In genomic region chr1:212860713-212861581, GRCh38 we compare ENCODE assay signal across 14 cellular contexts. TPM values are rescaled to one million over a fixed set of nuclear protein-coding genes. Genes with fewer than 3 reads are reported as not detected.
A peak's percentile ranks its signal among the peaks of the same experiment; 100 is the strongest.
DNase-seq lines count a peak whose midpoint lies in the region; ATAC-seq, FAIRE-seq and TF ChIP-seq lines count a peak whose summit lies in the region.
"Had no signal": no experiment of that assay in that cellular context is flagged by ENCODE, and none has a peak within 500 bp of the region (broad histone marks: within the 10 kb centered on the region; RNA-seq: fewer than 3 reads in every experiment).

No MANE protein-coding gene starts in this region.

- H3K79me2 ChIP-seq in HepG2 (ENCODE audit: insufficient read depth, low read length) (peaks cover 67% of the 10 kb centered on the region), OCI-LY1 (ENCODE audit: insufficient read depth, low read length) (peaks cover 43% of the 10 kb centered on the region), fibroblast of lung (ENCODE audit: control insufficient read depth, insufficient read depth, low read length) (peaks cover 23% of the 10 kb centered on the region)

- DNase-seq in HepG2 (ENCODE audit: low spot score) (no peak), right lobe of liver (no peak), fibroblast of lung (ENCODE audit: low read depth in 2 of 2) (peak; percentile 6 to 27), posterior cingulate gyrus (no peak), mesothelial cell of epicardium (ENCODE audit: low spot score in 2 of 2, unreplicated experiment in 2 of 2) (no peak), islet precursor cell (no peak)
- DNase-seq: activated CD4-positive, alpha-beta T cell treated with anti-CD3 and anti-CD28 coated beads, Interleukin-2, amount 10 ng/mL, durations not matched to agents 24 days and 14 days; C1 segment of cervical spinal cord; stimulated activated CD8-positive, alpha-beta memory T cell treated with anti-CD3 and anti-CD28 coated beads, Interleukin-4, amount 100 ng/mL, for 48 hours had no signal

- H3K27ac ChIP-seq in HepG2 (ENCODE audit: extremely low read length, insufficient read depth, low read length) = peak overlapping the region; percentile 26
- H3K27ac ChIP-seq in right lobe of liver = no peak overlapping the region
- H3K27ac ChIP-seq in OCI-LY1 (ENCODE audit: low read depth, low read length, poor library complexity, severe bottlenecking) = no peak overlapping the region
- no peak overlapping the region for H3K27ac ChIP-seq in fibroblast of lung (ENCODE audit: insufficient read depth, low read length)

- peaks cover 57% of the 10 kb centered on the region for H3K4me1 ChIP-seq in HepG2 (ENCODE audit: insufficient read depth, low read length)
- H3K4me1 ChIP-seq in right lobe of liver = peaks cover 0 to 7% (median 0%) of the 10 kb centered on the region in 4 donors
- H3K4me1 ChIP-seq in OCI-LY1 (ENCODE audit: insufficient read depth, low read length, severe bottlenecking) = peaks cover 53% of the 10 kb centered on the region
- H3K4me1 ChIP-seq in fibroblast of lung (ENCODE audit: control insufficient read depth, extremely low read depth, insufficient read depth, low read length) = peaks cover 9% of the 10 kb centered on the region

- BruUV-seq in HepG2 (replicated peaks; lab: Mats Ljungman, UMichigan) = no TSS peak

- H3K9me3 ChIP-seq in HepG2 (ENCODE audit: low read length) (no peaks in the 10 kb centered on the region), right lobe of liver (no peaks in the 10 kb centered on the region), OCI-LY1 (ENCODE audit: low read length) (no peaks in the 10 kb centered on the region), fibroblast of lung (ENCODE audit: control insufficient read depth, insufficient read depth, low read depth, low read length) (no peaks in the 10 kb centered on the region)

- FAIRE-seq in HepG2 (lab: Jason Lieb, UNC) = no peak

- WGBS in HepG2 (ENCODE audit: low lambda C conversion rate) = 67% methylated on average over 5 of the region's 5 CpGs
- WGBS in right lobe of liver (ENCODE audit: insufficient coverage, low coverage, low lambda C conversion rate, missing lambda C conversion rate) = 72% methylated on average over 5 of the region's 5 CpGs

- peak overlapping the region; percentile 75 for H3K4me2 ChIP-seq in HepG2 (ENCODE audit: low read depth, low read length)
- H3K4me2 ChIP-seq in OCI-LY1 (ENCODE audit: low read length) = peak overlapping the region; percentile 90
- H3K4me2 ChIP-seq in fibroblast of lung (ENCODE audit: extremely low read depth, insufficient read depth, low read length) = peak overlapping the region; percentile 56

- ATAC-seq in HepG2 (no peak), right lobe of liver (no peak), GM18502 (IDR thresholded peaks at IDR 0.05; ENCODE audit: poor library complexity, unreplicated experiment) (no peak)

- TF ChIP-seq POLR2A in HepG2 (IDR thresholded peaks at IDR 0.05; ENCODE audit: insufficient read depth in 1 of 2, low read depth in 2 of 2, low read length in 2 of 2) (no peak), right lobe of liver (IDR thresholded peaks at IDR 0.05) (no peak)

- POLR2A ChIA-PET in HepG2 (lab: Yijun Ruan, JAX) = interaction anchor here (7.2 kb wide), 1 partner anchor 69 kb away, joined by 80 read pairs; the partner anchor contains the start of genes NSL1 and TATDN3

- no peaks in the 10 kb centered on the region for H3F3A ChIP-seq in OCI-LY1 (ENCODE audit: insufficient read depth, low read length)

- H3K27me3 ChIP-seq in HepG2 (ENCODE audit: control insufficient read depth in 1 of 2, insufficient read depth in 2 of 2, low read length in 2 of 2) (no peaks in the 10 kb centered on the region; a peak in 1 of 5 replicates), right lobe of liver (no peaks in the 10 kb centered on the region), OCI-LY1 (ENCODE audit: insufficient read depth, low read length) (no peaks in the 10 kb centered on the region), fibroblast of lung (ENCODE audit: control insufficient read depth, insufficient read depth, low read length) (no peaks in the 10 kb centered on the region)

- CTCF ChIA-PET in HepG2 (lab: Yijun Ruan, JAX; ENCODE audit: low intra/inter-chr PET ratio, low total read pairs) = no interaction called here

- H3K4me3 Mint-ChIP-seq in mesothelial cell of epicardium = no peak overlapping the region
- H3K4me3 Mint-ChIP-seq: activated CD4-positive, alpha-beta T cell treated with anti-CD3 and anti-CD28 coated beads, Interleukin-2, amount 10 ng/mL, durations not matched to agents 24 days and 14 days; activated naive CD8-positive, alpha-beta T cell had no signal

- no peak for TF ChIP-seq CTCF in HepG2 (CRISPR knock-in tag; IDR thresholded peaks at IDR 0.05)
- no peak for TF ChIP-seq CTCF in right lobe of liver (IDR thresholded peaks at IDR 0.05)
- no peak for TF ChIP-seq CTCF in OCI-LY1 (IDR thresholded peaks at IDR 0.05; ENCODE audit: low read length)
- no peak for TF ChIP-seq CTCF in fibroblast of lung (conservative IDR thresholded peaks at IDR 0.05 in 1 of 2, IDR thresholded peaks at IDR 0.05 in 1 of 2; ENCODE audit: low read depth in 1 of 2, low read length in 2 of 2)
- no peak for TF ChIP-seq CTCF in mesothelial cell of epicardium (IDR thresholded peaks at IDR 0.05; ENCODE audit: unreplicated experiment)

- no peak for TF ChIP-seq EP300 in HepG2 (IDR thresholded peaks at IDR 0.05; ENCODE audit: low read depth in 2 of 2, low read length in 2 of 2)
- no peak for TF ChIP-seq EP300 in HepG2 (CRISPR knock-in tag; IDR thresholded peaks at IDR 0.05; ENCODE audit: borderline replicate concordance)

- no peaks in the 10 kb centered on the region for H3K9me2 ChIP-seq in OCI-LY1 (ENCODE audit: low read depth, low read length)

- peaks cover 6% of the 10 kb centered on the region for H3K36me3 Mint-ChIP-seq in mesothelial cell of epicardium

- H3K27me3 Mint-ChIP-seq in mesothelial cell of epicardium (ENCODE audit: low read depth) = no peaks in the 10 kb centered on the region
- H3K27me3 Mint-ChIP-seq: activated CD4-positive, alpha-beta T cell treated with anti-CD3 and anti-CD28 coated beads, Interleukin-2, amount 10 ng/mL, durations not matched to agents 24 days and 14 days; activated naive CD8-positive, alpha-beta T cell had no signal

- H3K27ac Mint-ChIP-seq in mesothelial cell of epicardium = no peak overlapping the region
- H3K27ac Mint-ChIP-seq: activated CD4-positive, alpha-beta T cell treated with anti-CD3 and anti-CD28 coated beads, Interleukin-2, amount 10 ng/mL, durations not matched to agents 24 days and 14 days; activated naive CD8-positive, alpha-beta T cell had no signal

- H3K9me3 Mint-ChIP-seq in mesothelial cell of epicardium = no peaks in the 10 kb centered on the region
- H3K9me3 Mint-ChIP-seq: activated CD4-positive, alpha-beta T cell treated with anti-CD3 and anti-CD28 coated beads, Interleukin-2, amount 10 ng/mL, durations not matched to agents 24 days and 14 days had no signal

- H3K9ac ChIP-seq in HepG2 (ENCODE audit: insufficient read depth, low read depth, low read length) = peak overlapping the region; percentile 41
- H3K9ac ChIP-seq in OCI-LY1 (ENCODE audit: low read length) = no peak overlapping the region
- H3K9ac ChIP-seq in fibroblast of lung (ENCODE audit: insufficient read depth, low read length) = no peak overlapping the region

- in situ Hi-C loops in HepG2 (cut with HindIII; ENCODE audit: extremely low pct_ligation_motif_present, low pct_unique_long_range_greater_than_20kb) = no loop called here

- peaks cover 12% of the 10 kb centered on the region for H4K20me1 ChIP-seq in HepG2 (ENCODE audit: insufficient read depth, low read length)
- H4K20me1 ChIP-seq in OCI-LY1 (ENCODE audit: insufficient read depth, low read length) = no peaks in the 10 kb centered on the region
- no peaks in the 10 kb centered on the region for H4K20me1 ChIP-seq in fibroblast of lung (ENCODE audit: control insufficient read depth, extremely low read depth, insufficient read depth, low read length)

- TF ChIP-seq RAD21 in HepG2 (CRISPR knock-in tag; IDR thresholded peaks at IDR 0.05) = no peak

- intact Hi-C loops in HepG2 (cut with micrococcal nuclease; ENCODE audit: unreplicated experiment) = loop anchor here (2.0 kb wide), 1 partner anchor 44 kb away; no protein-coding TSS in a partner anchor
- intact Hi-C loops in right lobe of liver (cut with DNase I) = no loop called here
- intact Hi-C loops in posterior cingulate gyrus (cut with DNase I) = loop anchor here (10.0 kb wide), 1 partner anchor 46 kb away; no protein-coding TSS in a partner anchor

- H2AFZ ChIP-seq in HepG2 (ENCODE audit: low read length) = no peak overlapping the region
- no peak overlapping the region for H2AFZ ChIP-seq in OCI-LY1 (ENCODE audit: low read length)
- H2AFZ ChIP-seq in fibroblast of lung (ENCODE audit: low read length) = no peak overlapping the region

- peak overlapping the region; percentile 37 to 93 (median 90); a peak in 5 of 6 replicates for H3K4me3 ChIP-seq in HepG2 (replicated peaks in 1 of 3; ENCODE audit: insufficient read depth in 1 of 3, low read depth in 2 of 3, low read length in 3 of 3)
- H3K4me3 ChIP-seq in right lobe of liver = no peak overlapping the region
- H3K4me3 ChIP-seq in OCI-LY1 (ENCODE audit: low read depth, low read length, poor library complexity, severe bottlenecking) = peak overlapping the region; percentile 91
- H3K4me3 ChIP-seq in fibroblast of lung (replicated peaks in 1 of 4; ENCODE audit: control extremely low read depth in 1 of 4, insufficient read depth in 1 of 4, low read depth in 3 of 4, low read length in 4 of 4) = peak overlapping the region in 2 of 4 experiments; percentile 4 to 19

- peaks cover 4 to 9% of the 10 kb centered on the region in 2 experiments; a peak in 1 of 5 replicates for H3K36me3 ChIP-seq in HepG2 (replicated peaks in 1 of 2; ENCODE audit: control insufficient read depth in 1 of 2, insufficient read depth in 2 of 2, low read length in 2 of 2)
- no peaks in the 10 kb centered on the region for H3K36me3 ChIP-seq in right lobe of liver
- H3K36me3 ChIP-seq in OCI-LY1 (ENCODE audit: insufficient read depth, low read length) = peaks cover 41% of the 10 kb centered on the region
- H3K36me3 ChIP-seq in fibroblast of lung (ENCODE audit: control insufficient read depth, insufficient read depth, low read length) = peaks cover 2% of the 10 kb centered on the region

- peaks cover 12% of the 10 kb centered on the region for H3K4me1 Mint-ChIP-seq in mesothelial cell of epicardium

RNA-seq across cellular contexts. Expression of gene FLVCR1, which starts 2.9 kb away (rescaled TPM):
- total RNA-seq in HepG2 (2016; rRNA removed; fragmentation: Illumina TruSeq; extraction: Trizol) = 18.6 and 39.8 TPM in 2 replicates
- 41.7 and 44.4 TPM in 2 replicates for total RNA-seq in HepG2 (2016; cell fraction: cytosol; rRNA removed; fragmentation: Illumina TruSeq; extraction: Trizol; ENCODE audit: low read depth)
- total RNA-seq in HepG2 (2016; cell fraction: insoluble cytoplasmic fraction; rRNA removed; fragmentation: Illumina TruSeq; extraction: Trizol) = 20.2 and 36.6 TPM in 2 replicates
- 20.7 and 22.2 TPM in 2 replicates for total RNA-seq in HepG2 (2016; cell fraction: membrane; rRNA removed; fragmentation: Illumina TruSeq; extraction: Trizol)
- 42.5 and 47.7 TPM in 2 replicates for total RNA-seq in HepG2 (2016; cell fraction: nucleus; rRNA removed; fragmentation: Illumina TruSeq; extraction: Trizol)
- 14.8 and 16.0 TPM in 2 replicates for polyA plus RNA-seq in HepG2 (2011; rRNA removed)
- 6.6 and 8.7 TPM in 2 replicates for polyA plus RNA-seq in HepG2 (2011; cell fraction: cytosol; rRNA removed)
- 15.2 and 15.3 TPM in 2 replicates for polyA plus RNA-seq in HepG2 (2011; cell fraction: nucleus; rRNA removed)
- polyA plus RNA-seq in HepG2 (2012) = 11.8 and 22.8 TPM in 2 replicates
- 2.5 and 2.7 TPM in 2 replicates for polyA plus RNA-seq in HepG2 (2016; cell fraction: cytosol; fragmentation: Illumina TruSeq; extraction: Trizol; ENCODE audit: low read depth)
- polyA plus RNA-seq in HepG2 (2016; cell fraction: insoluble cytoplasmic fraction; fragmentation: Illumina TruSeq; extraction: Trizol; ENCODE audit: low read depth) = 12.8 and 14.8 TPM in 2 replicates
- 5.3 and 6.3 TPM in 2 replicates for polyA plus RNA-seq in HepG2 (2016; cell fraction: membrane; fragmentation: Illumina TruSeq; extraction: Trizol; ENCODE audit: low read depth)
- 59.2 and 59.9 TPM in 2 replicates for polyA plus RNA-seq in HepG2 (2016; cell fraction: nucleus; fragmentation: Illumina TruSeq; extraction: Trizol; ENCODE audit: insufficient read depth, low read depth)
- polyA minus RNA-seq in HepG2 (2011; rRNA and poly(A)+ RNA removed; ENCODE audit: low replicate concordance) = 59.0 and 72.7 TPM in 2 replicates
- 20.0 and 25.2 TPM in 2 replicates for polyA minus RNA-seq in HepG2 (2011; cell fraction: cytosol; rRNA and poly(A)+ RNA removed)
- 23.2 and 31.6 TPM in 2 replicates for polyA minus RNA-seq in HepG2 (2011; cell fraction: nucleus; rRNA and poly(A)+ RNA removed)
- total RNA-seq in right lobe of liver = 1 to 10 TPM; 1.6 to 5.8 (median 2.1) TPM
- total RNA-seq in fibroblast of lung = 6.4 and 7.3 TPM in 2 replicates
- 2.5 and 2.9 TPM in 2 replicates for polyA plus RNA-seq in fibroblast of lung
- 3.0 and 3.4 TPM in 2 replicates for polyA plus RNA-seq in fibroblast of lung (2012)
- 0.27 and 15.9 TPM in 2 replicates for polyA minus RNA-seq in fibroblast of lung (ENCODE audit: low replicate concordance)
- 19.8 to 23.1 TPM (median 21.2 TPM) in 3 replicates for total RNA-seq in mesothelial cell of epicardium

RNA-seq across cellular contexts. Expression of gene SPATA45, which starts 13.5 kb away (rescaled TPM):
- total RNA-seq in HepG2 (2016; rRNA removed; fragmentation: Illumina TruSeq; extraction: Trizol) = 0.64 and 0.86 TPM in 2 replicates
- total RNA-seq in HepG2 (2016; cell fraction: cytosol; rRNA removed; fragmentation: Illumina TruSeq; extraction: Trizol; ENCODE audit: low read depth) = 1.1 and 1.2 TPM in 2 replicates
- not detected in 2 replicates for total RNA-seq in HepG2 (2016; cell fraction: insoluble cytoplasmic fraction; rRNA removed; fragmentation: Illumina TruSeq; extraction: Trizol)
- 0.62 and 1.3 TPM in 2 replicates for total RNA-seq in HepG2 (2016; cell fraction: membrane; rRNA removed; fragmentation: Illumina TruSeq; extraction: Trizol)
- total RNA-seq in HepG2 (2016; cell fraction: nucleus; rRNA removed; fragmentation: Illumina TruSeq; extraction: Trizol) = not detected in 2 replicates
- polyA plus RNA-seq in HepG2 (2011; rRNA removed) = 0.17 TPM in 1 of 2 replicates, not detected in the other
- not detected in 2 replicates for polyA plus RNA-seq in HepG2 (2011; cell fraction: cytosol; rRNA removed)
- not detected in 2 replicates for polyA plus RNA-seq in HepG2 (2011; cell fraction: nucleus; rRNA removed)
- 0.51 TPM in 1 of 2 replicates, not detected in the other for polyA plus RNA-seq in HepG2 (2012)
- 0.93 TPM in 1 of 2 replicates, not detected in the other for polyA plus RNA-seq in HepG2 (2016; cell fraction: cytosol; fragmentation: Illumina TruSeq; extraction: Trizol; ENCODE audit: low read depth)
- not detected in 2 replicates for polyA plus RNA-seq in HepG2 (2016; cell fraction: insoluble cytoplasmic fraction; fragmentation: Illumina TruSeq; extraction: Trizol; ENCODE audit: low read depth)
- 0.42 and 0.63 TPM in 2 replicates for polyA plus RNA-seq in HepG2 (2016; cell fraction: membrane; fragmentation: Illumina TruSeq; extraction: Trizol; ENCODE audit: low read depth)
- not detected in 2 replicates for polyA plus RNA-seq in HepG2 (2016; cell fraction: nucleus; fragmentation: Illumina TruSeq; extraction: Trizol; ENCODE audit: insufficient read depth, low read depth)
- not detected in 2 replicates for polyA minus RNA-seq in HepG2 (2011; rRNA and poly(A)+ RNA removed; ENCODE audit: low replicate concordance)
- polyA minus RNA-seq in HepG2 (2011; cell fraction: cytosol; rRNA and poly(A)+ RNA removed) = not detected in 2 replicates
- polyA minus RNA-seq in HepG2 (2011; cell fraction: nucleus; rRNA and poly(A)+ RNA removed) = not detected in 2 replicates
- 1 to 10 TPM in 1 of 6 experiments, not detected in 5; 1.2 TPM for total RNA-seq in right lobe of liver
- total RNA-seq in fibroblast of lung = 0.51 and 0.83 TPM in 2 replicates
- 0.44 TPM in 1 of 2 replicates, not detected in the other for polyA plus RNA-seq in fibroblast of lung
- not detected in 2 replicates for polyA plus RNA-seq in fibroblast of lung (2012)
- not detected in 2 replicates for polyA minus RNA-seq in fibroblast of lung (ENCODE audit: low replicate concordance)
- total RNA-seq in mesothelial cell of epicardium = 0.65 to 0.78 TPM in 2 of 3 replicates, not detected in the other
- total RNA-seq: activated CD4-positive, alpha-beta T cell treated with anti-CD3 and anti-CD28 coated beads, Interleukin-2, amount 10 ng/mL, durations not matched to agents 24 days and 14 days; NCI-H460; pulmonary artery endothelial cell had no signal

Comparison
In these comparisons a context has a peak if more than half of its experiments do, and no peak if none do; other contexts are left out.
1. H3K4me3 ChIP-seq: peak in HepG2 (3 of 3) and OCI-LY1 (single experiment); none in right lobe of liver (0 of 3).
2. intact Hi-C loops: an anchor here in HepG2 (2.0 kb wide) and posterior cingulate gyrus (10.0 kb wide); none called in right lobe of liver.
3. DNase-seq: peak in fibroblast of lung (2 of 2); none in HepG2 (single experiment), right lobe of liver (0 of 3), posterior cingulate gyrus (0 of 10), mesothelial cell of epicardium (0 of 2) and islet precursor cell (single experiment).
4. Peak in every context shown above with its lines, with median percentiles within 50 percentile points of each other: H3K4me2 ChIP-seq.